In the genomic region with DNA sequence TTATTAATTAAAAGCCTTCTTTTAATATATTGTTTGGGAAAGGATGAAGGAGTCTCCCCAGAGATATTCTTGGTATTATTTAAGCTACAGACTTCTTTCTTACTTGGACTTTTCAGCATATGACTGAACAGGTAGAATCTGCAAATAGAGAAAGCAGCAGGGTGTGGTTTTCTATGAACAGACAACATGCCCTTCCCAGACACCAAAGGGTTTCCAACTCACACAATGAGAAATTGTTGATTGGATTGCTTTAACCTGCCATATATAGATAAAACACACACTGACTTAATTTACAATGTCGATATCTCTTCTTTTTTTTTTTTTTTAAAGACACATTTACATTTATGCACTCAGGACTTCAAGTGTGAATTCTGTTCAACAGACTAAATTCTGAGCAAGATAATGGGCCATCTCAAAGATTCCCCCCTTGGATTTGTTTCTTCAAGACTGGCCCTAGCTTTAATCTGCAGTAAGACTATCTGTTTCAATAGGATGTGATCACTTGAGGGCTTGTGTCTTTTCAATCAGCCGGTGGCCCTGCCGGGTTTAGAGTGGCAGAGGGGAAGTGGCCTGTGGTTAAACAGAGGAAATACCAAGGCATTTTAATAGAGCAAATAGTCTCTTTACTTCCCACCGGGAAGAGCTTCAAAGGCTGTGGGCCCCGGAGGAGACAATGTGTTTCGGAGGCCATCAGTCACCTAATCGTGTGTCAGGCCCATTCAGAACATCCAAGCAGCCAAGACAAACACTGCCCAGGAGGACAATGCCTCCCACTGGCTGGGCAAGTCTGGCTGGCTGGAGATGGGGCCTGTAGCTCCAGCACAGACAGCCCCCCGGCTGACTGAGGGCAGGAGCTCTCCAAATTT, we compare ENCODE assay signal across 11 cellular contexts. TPM values are rescaled to one million over a fixed set of nuclear protein-coding genes. Genes with fewer than 3 reads are reported as not detected.
DNase-seq lines count a peak whose midpoint lies in the region; ATAC-seq and TF ChIP-seq lines count a peak whose summit lies in the region.
"Had no signal": no experiment of that assay in that cellular context is flagged by ENCODE, and none has a peak within 500 bp of the region (broad histone marks: within the 10 kb centered on the region; RNA-seq: fewer than 3 reads in every experiment).

No MANE protein-coding gene starts in this region.

- ATAC-seq in HCT116: peak; percentile 89
- no peak for ATAC-seq in SK-N-SH treated with all-trans-retinoic acid at 6 μM for 48 hours
- no peak for ATAC-seq in GM19324 (IDR thresholded peaks at IDR 0.05; ENCODE audit: low FRiP score, unreplicated experiment)

- peak overlapping the region; percentile 57 for H3K4me2 ChIP-seq in HCT116 (ENCODE audit: low read length)

- TF ChIP-seq POLR2A in HCT116 (IDR thresholded peaks at IDR 0.05; ENCODE audit: borderline replicate concordance, extremely low read depth, insufficient read depth, insufficient read length): no peak

- no peaks in the 10 kb centered on the region for H3K79me2 ChIP-seq in HCT116 (ENCODE audit: insufficient read depth, low read length)

- peaks cover 8 to 22% (median 10%) of the 10 kb centered on the region in 3 donors for H3K27me3 Mint-ChIP-seq in immature natural killer cell (ENCODE audit: low read depth in 3 of 3)
- peaks cover 63% of the 10 kb centered on the region for H3K27me3 Mint-ChIP-seq in activated T-cell treated with anti-CD3 and anti-CD28 coated beads, Interleukin-2, amount 50 U/mL, for 24 hours
- no peaks in the 10 kb centered on the region for H3K27me3 Mint-ChIP-seq in chondrocyte (ENCODE audit: low read depth)

- intact Hi-C loops in HCT116 (cut with micrococcal nuclease): no loop called here

- RAD21 ChIA-PET in HCT116 (lab: Charles Lee; ENCODE audit: low non-redundant PET in 1 of 2, low total read pairs in 2 of 2, uncharacterized antibody in 2 of 2, unreplicated experiment in 2 of 2): interaction anchor here in 1 of 2 experiments (0.5 to 1.0 kb wide), 2 partner anchors 75 to 156 kb away, joined by 4 read pairs; no protein-coding TSS in a partner anchor

- 0 out of 2 replicates have a peak overlapping the region, but pooled peaks have one; percentile 9 for H3K9ac ChIP-seq in HCT116 (ENCODE audit: low read length)

- H3K4me1 Mint-ChIP-seq in immature natural killer cell: peaks cover 13% of the 10 kb centered on the region in 2 donors
- H3K4me1 Mint-ChIP-seq in activated T-cell treated with anti-CD3 and anti-CD28 coated beads, Interleukin-2, amount 50 U/mL, for 24 hours (ENCODE audit: low read depth): peaks cover 18% of the 10 kb centered on the region
- H3K4me1 Mint-ChIP-seq in chondrocyte (ENCODE audit: low read depth): peaks cover 30% of the 10 kb centered on the region

- H3K36me3 Mint-ChIP-seq in immature natural killer cell: no peaks in the 10 kb centered on the region
- H3K36me3 Mint-ChIP-seq in activated T-cell treated with anti-CD3 and anti-CD28 coated beads, Interleukin-2, amount 50 U/mL, for 24 hours (ENCODE audit: low read depth): no peaks in the 10 kb centered on the region
- H3K36me3 Mint-ChIP-seq in chondrocyte (ENCODE audit: low read depth): no peaks in the 10 kb centered on the region

- CTCF ChIA-PET in HCT116 (lab: Charles Lee): interaction anchor here (1.0 kb wide), 1 partner anchor 10 kb away, joined by 3 read pairs; no protein-coding TSS in a partner anchor

- POLR2A ChIA-PET in HCT116 (lab: Charles Lee): no interaction called here

- H3K27ac ChIP-seq in 22Rv1 (peak overlapping the region; percentile 56), HCT116 (ENCODE audit: low read depth, low read length) (no peak overlapping the region)

- no peak overlapping the region for H2AFZ ChIP-seq in HCT116 (ENCODE audit: low read depth, low read length, poor library complexity, severe bottlenecking)

- H3K9me3 ChIP-seq in HCT116 (ENCODE audit: control insufficient read depth in 1 of 2, insufficient read depth in 1 of 2, low read depth in 1 of 2, low read length in 2 of 2): no peaks in the 10 kb centered on the region

- no TSS peak for BruUV-seq in HCT116 (replicated peaks; lab: Mats Ljungman, UMichigan)

- H3K36me3 ChIP-seq in HCT116 (ENCODE audit: control insufficient read depth in 1 of 2, insufficient read depth in 2 of 2, low read length in 2 of 2): no peaks in the 10 kb centered on the region

- H3K4me3 Mint-ChIP-seq in immature natural killer cell (peak overlapping the region in 4 of 5 donors; percentile 1 to 59 (median 40)), chondrocyte (ENCODE audit: unreplicated experiment) (no peak overlapping the region)
- H3K4me3 Mint-ChIP-seq in activated T-cell treated with anti-CD3 and anti-CD28 coated beads, Interleukin-2, amount 50 U/mL, for 24 hours: no peak overlapping the region
- H3K4me3 Mint-ChIP-seq: activated naive CD8-positive, alpha-beta T cell; CD4-positive, alpha-beta T cell had no signal

- H3K27ac Mint-ChIP-seq in immature natural killer cell: no peak overlapping the region
- no peak overlapping the region for H3K27ac Mint-ChIP-seq in activated T-cell treated with anti-CD3 and anti-CD28 coated beads, Interleukin-2, amount 50 U/mL, for 24 hours
- H3K27ac Mint-ChIP-seq in chondrocyte (ENCODE audit: unreplicated experiment): no peak overlapping the region
- H3K27ac Mint-ChIP-seq: activated naive CD8-positive, alpha-beta T cell; CD4-positive, alpha-beta T cell had no signal

- peak; percentile 26; the same call in 1 of the 2 replicates for TF ChIP-seq RAD21 in HCT116 (IDR thresholded peaks at IDR 0.05; ENCODE audit: low read depth)

- no peaks in the 10 kb centered on the region for H4K20me1 ChIP-seq in HCT116 (ENCODE audit: insufficient read depth)

- H3K4me3 ChIP-seq in HCT116 (replicated peaks in 1 of 2; ENCODE audit: low read depth in 1 of 2, low read length in 2 of 2): peak overlapping the region in 1 of 2 experiments; percentile 7; a peak in 2 of 4 replicates

- no peaks in the 10 kb centered on the region for H3K9me2 ChIP-seq in HCT116 (ENCODE audit: insufficient read depth)

- peaks cover 21 to 23% of the 10 kb centered on the region in 2 experiments for H3K4me1 ChIP-seq in HCT116 (ENCODE audit: control insufficient read depth in 1 of 2, insufficient read depth in 2 of 2, low read length in 2 of 2)

- no peak for TF ChIP-seq CTCF in 22Rv1 (IDR thresholded peaks at IDR 0.05)
- no peak for TF ChIP-seq CTCF in HCT116 (IDR thresholded peaks at IDR 0.05 in 2 of 3, conservative IDR thresholded peaks at IDR 0.05 in 1 of 3; ENCODE audit: borderline replicate concordance in 1 of 3, insufficient read depth in 1 of 3, low read depth in 2 of 3, low read length in 2 of 3)
- TF ChIP-seq CTCF in chondrocyte (IDR thresholded peaks at IDR 0.05): no peak

- H3K9me3 Mint-ChIP-seq in immature natural killer cell: peaks cover 0 to 3% (median 0%) of the 10 kb centered on the region in 6 donors
- H3K9me3 Mint-ChIP-seq in activated T-cell treated with anti-CD3 and anti-CD28 coated beads, Interleukin-2, amount 50 U/mL, for 24 hours: no peaks in the 10 kb centered on the region
- H3K9me3 Mint-ChIP-seq in chondrocyte (ENCODE audit: low read depth): no peaks in the 10 kb centered on the region
- H3K9me3 Mint-ChIP-seq: CD4-positive, alpha-beta T cell had no signal

- no peaks in the 10 kb centered on the region for H3K27me3 ChIP-seq in HCT116 (ENCODE audit: insufficient read depth, low read length)

- DNase-seq in HCT116 (ENCODE audit: low read depth, low spot score) (peak; percentile 51), immature natural killer cell (peak in 1 of 3 donors; percentile 10), DMS153 (lab: John Stamatoyannopoulos, UW) (no peak), chondrocyte (ENCODE audit: low spot score) (no peak)
- no peak for DNase-seq in activated T-cell treated with anti-CD3 and anti-CD28 coated beads, Interleukin-2, amount 50 U/mL, for 24 hours
- DNase-seq: CD4-positive, alpha-beta T cell; NCI-H1105 treated with DMSO at 0.1 percent for 48 hours had no signal

TF ChIP-seq in HCT116, 20 proteins besides CTCF, POLR2A, EP300 and RAD21:
- peak; percentile 42 for TF ChIP-seq JUND (IDR thresholded peaks at IDR 0.05)
- no peak for TF ChIP-seq POLR2AphosphoS5 (IDR thresholded peaks at IDR 0.05; ENCODE audit: low read depth, low read length)
- TF ChIP-seq TCF7L2 (IDR thresholded peaks at IDR 0.05; ENCODE audit: borderline replicate concordance, extremely low read depth, insufficient read depth, insufficient read length): peak; percentile 84
- TF ChIP-seq, protein P1, sequence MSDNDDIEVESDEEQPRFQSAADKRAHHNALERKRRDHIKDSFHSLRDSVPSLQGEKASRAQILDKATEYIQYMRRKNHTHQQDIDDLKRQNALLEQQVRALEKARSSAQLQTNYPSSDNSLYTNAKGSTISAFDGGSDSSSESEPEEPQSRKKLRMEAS (IDR thresholded peaks at IDR 0.05): 0 out of 2 replicates have a peak, but pooled peaks have one; percentile 53

TF ChIP-seq in SK-N-SH treated with all-trans-retinoic acid at 6 μM for 48 hours, 23 proteins besides CTCF, POLR2A, EP300 and RAD21:
- TF ChIP-seq BACH2 (CRISPR knock-in tag; IDR thresholded peaks at IDR 0.05; ENCODE audit: borderline replicate concordance) (no peak), ZNF8 (CRISPR knock-in tag; IDR thresholded peaks at IDR 0.05) (peak; percentile 61; the same call in 1 of the 2 replicates)

RNA-seq across cellular contexts. Expression of a gene that starts 6.1 kb away (rescaled TPM):
- 12.3 TPM for total RNA-seq in HCT116 (2021; ENCODE audit: unreplicated experiment)
- 3.2 and 4.1 TPM in 2 replicates for polyA plus RNA-seq in HCT116 (2012)
- not detected for polyA plus RNA-seq in immature natural killer cell
- 5.1 to 6.3 TPM (median 6.1 TPM) in 3 replicates for total RNA-seq in chondrocyte
- total RNA-seq: CD4-positive, alpha-beta T cell had no signal

RNA-seq across cellular contexts. Expression of a gene that starts 40.7 kb away (rescaled TPM):
- 2.1 TPM for total RNA-seq in HCT116 (2021; ENCODE audit: unreplicated experiment)
- 0.80 and 2.5 TPM in 2 replicates for polyA plus RNA-seq in HCT116 (2012)
- not detected for polyA plus RNA-seq in immature natural killer cell
- total RNA-seq in chondrocyte: 0.77 to 1.7 TPM (median 1.2 TPM) in 3 replicates

Comparison
In these comparisons a context has a peak if more than half of its experiments do, and no peak if none do; other contexts are left out.
1. H3K4me3 Mint-ChIP-seq: peak in immature natural killer cell (4 of 5); none in activated T-cell treated with anti-CD3 and anti-CD28 coated beads, Interleukin-2, amount 50 U/mL, for 24 hours (single experiment) and chondrocyte (single experiment).